Comparison of ENCODE assay signal across 26 cellular contexts in genomic region chr6:40825085-40825484, GRCh38.
"Had no signal": no experiment of that assay in that cellular context is flagged by ENCODE, and none has a peak within 500 bp of the region (broad histone marks: within the 10 kb centered on the region; RNA-seq: fewer than 3 reads in every experiment).

No MANE protein-coding gene starts in this region.

- H3K4me1 Mint-ChIP-seq: endodermal cell; naive thymus-derived CD8-positive, alpha-beta T cell; nephron progenitor cell; stimulated activated memory B cell treated with anti-CD40 and anti-IgM and Interleukin-4, amounts not matched to agents 10 μg/mL and 1 μg/mL and 100 μg/mL, for 72 hours had no signal

- H3K27me3 ChIP-seq: hepatocyte, ovary, sigmoid colon, testis, tibial artery had no signal

- H3K4me1 ChIP-seq: gastroesophageal sphincter, left ventricle myocardium inferior, lower lobe of right lung, sigmoid colon, spleen, testis, tibial artery had no signal

- DNase-seq: dorsolateral prefrontal cortex; effector CD4-positive, alpha-beta T cell; heart left ventricle; kidney; left ventricle myocardium inferior; lower lobe of right lung; nephron progenitor cell; occipital lobe; posterior cingulate gyrus; psoas muscle; right cardiac atrium; sigmoid colon; spleen; stimulated activated CD4-positive, alpha-beta T cell treated with anti-CD3 and anti-CD28 coated beads, Interleukin-4, amount 100 ng/mL, for 4 hours; stimulated activated naive CD8-positive, alpha-beta T cell treated with anti-CD3 and anti-CD28 coated beads, Interleukin-15, Interleukin-2, amounts not matched to agents 100 U/mL and 50 U/mL, for 24 hours; tibial artery had no signal

- H3K9me3 Mint-ChIP-seq: endodermal cell; naive thymus-derived CD8-positive, alpha-beta T cell; nephron progenitor cell; type B pancreatic cell had no signal

- H3K36me3 ChIP-seq: gastroesophageal sphincter, heart left ventricle, left ventricle myocardium inferior, lower lobe of right lung, ovary, sigmoid colon, spleen, tibial artery had no signal

- H3K4me3 Mint-ChIP-seq: endodermal cell; naive thymus-derived CD8-positive, alpha-beta T cell; nephron progenitor cell; stimulated activated memory B cell treated with anti-CD40 and anti-IgM and Interleukin-4, amounts not matched to agents 10 μg/mL and 1 μg/mL and 100 μg/mL, for 72 hours; type B pancreatic cell had no signal

- H3K36me3 Mint-ChIP-seq: naive thymus-derived CD8-positive, alpha-beta T cell; stimulated activated memory B cell treated with anti-CD40 and anti-IgM and Interleukin-4, amounts not matched to agents 10 μg/mL and 1 μg/mL and 100 μg/mL, for 72 hours; type B pancreatic cell had no signal

- H3K27ac Mint-ChIP-seq: endodermal cell; naive thymus-derived CD8-positive, alpha-beta T cell; nephron progenitor cell; stimulated activated memory B cell treated with anti-CD40 and anti-IgM and Interleukin-4, amounts not matched to agents 10 μg/mL and 1 μg/mL and 100 μg/mL, for 72 hours; type B pancreatic cell had no signal

- ATAC-seq: gastroesophageal sphincter; naive thymus-derived CD8-positive, alpha-beta T cell; stimulated activated memory B cell treated with anti-CD40 and anti-IgM and Interleukin-4, amounts not matched to agents 10 μg/mL and 1 μg/mL and 100 μg/mL, for 72 hours had no signal

- H3K9me3 ChIP-seq: gastroesophageal sphincter, heart left ventricle, left ventricle myocardium inferior, lower lobe of right lung, ovary, psoas muscle, sigmoid colon, spleen, testis, tibial artery had no signal

- H3K27ac ChIP-seq: dorsolateral prefrontal cortex, epithelial cell of prostate, gastroesophageal sphincter, heart left ventricle, hepatocyte, left ventricle myocardium inferior, lower lobe of right lung, ovary, psoas muscle, sigmoid colon, skin epidermis, spleen, testis, tibial artery had no signal

- H3K4me3 ChIP-seq: dorsolateral prefrontal cortex, gastroesophageal sphincter, heart left ventricle, hepatocyte, left ventricle myocardium inferior, lower lobe of right lung, ovary, psoas muscle, sigmoid colon, skin epidermis, spleen, testis, tibial artery had no signal
